In genomic region chr11:8056810-8057463, GRCh38 we compare ENCODE assay signal across 11 cellular contexts. TPM values are rescaled to one million over a fixed set of nuclear protein-coding genes. Genes with fewer than 3 reads are reported as not detected.
A peak's percentile ranks its signal among the peaks of the same experiment; 100 is the strongest.
DNase-seq lines count a peak whose midpoint lies in the region; ATAC-seq and TF ChIP-seq lines count a peak whose summit lies in the region.
"Had no signal": no experiment of that assay in that cellular context is flagged by ENCODE, and none has a peak within 500 bp of the region (broad histone marks: within the 10 kb centered on the region; RNA-seq: fewer than 3 reads in every experiment).

No MANE protein-coding gene starts in this region.

- peak; percentile 39 for DNase-seq in MCF 10A (ENCODE audit: unreplicated experiment)
- DNase-seq in mammary epithelial cell = no peak
- DNase-seq in fibroblast of gingiva (ENCODE audit: low read depth) = peak; percentile 97
- DNase-seq in mucosa of gallbladder (ENCODE audit: low spot score) = peak; percentile 79
- peak; percentile 88 to 97 for DNase-seq in vagina (ENCODE audit: extremely low spot score in 2 of 2)
- no peak for DNase-seq in foreskin melanocyte
- DNase-seq in T-helper 2 cell treated with Interferon-gamma antibody and Interleukin-4, amounts not matched to agents 5 μg/mL and 100 μg/mL, for 36 hours (ENCODE audit: low spot score) = no peak
- DNase-seq: ACHN; activated CD4-positive, alpha-beta T cell treated with anti-CD3 and anti-CD28 coated beads for 48 hours; Karpas-422 had no signal

- 78% methylated on average over 12 of the region's 12 CpGs for WGBS in mammary epithelial cell (ENCODE audit: low coverage, missing lambda C conversion rate)

- no peak overlapping the region for H3K27ac Mint-ChIP-seq in MCF 10A (ENCODE audit: low read depth, unreplicated experiment)
- H3K27ac Mint-ChIP-seq in T-helper 2 cell treated with Interferon-gamma antibody and Interleukin-4, amounts not matched to agents 5 μg/mL and 100 μg/mL, for 36 hours = no peak overlapping the region

- H3K36me3 Mint-ChIP-seq in MCF 10A (ENCODE audit: insufficient read depth, unreplicated experiment) = no peaks in the 10 kb centered on the region
- H3K36me3 Mint-ChIP-seq in T-helper 2 cell treated with Interferon-gamma antibody and Interleukin-4, amounts not matched to agents 5 μg/mL and 100 μg/mL, for 36 hours (ENCODE audit: low read depth) = no peaks in the 10 kb centered on the region

- no peaks in the 10 kb centered on the region for H3K36me3 ChIP-seq in mammary epithelial cell (ENCODE audit: insufficient read depth, low read length)
- no peaks in the 10 kb centered on the region for H3K36me3 ChIP-seq in vagina

- no peaks in the 10 kb centered on the region for H3K27me3 ChIP-seq in mammary epithelial cell (ENCODE audit: insufficient read depth, low read length)
- H3K27me3 ChIP-seq in vagina = no peaks in the 10 kb centered on the region

- no peak overlapping the region for H3K4me2 ChIP-seq in mammary epithelial cell (ENCODE audit: insufficient read depth, low read depth, low read length)

- no peaks in the 10 kb centered on the region for H4K20me1 ChIP-seq in mammary epithelial cell (ENCODE audit: insufficient read depth, low read length)

- POLR2A ChIA-PET in MCF 10A (lab: Yijun Ruan, JAX) = interaction anchor here (0.7 to 1.3 kb wide), 2 partner anchors 10 to 38 kb away, joined by 3 to 5 read pairs; no protein-coding TSS in a partner anchor

- no peak overlapping the region for H3K9ac ChIP-seq in mammary epithelial cell (ENCODE audit: insufficient read depth, low read length)

- H3K4me3 ChIP-seq in mammary epithelial cell (replicated peaks in 1 of 3; ENCODE audit: insufficient read depth in 1 of 3, low read depth in 2 of 3, low read length in 3 of 3) (no peak overlapping the region), vagina (no peak overlapping the region)

- no peaks in the 10 kb centered on the region for H3K9me3 ChIP-seq in mammary epithelial cell (replicated peaks; ENCODE audit: insufficient read depth, low read length)
- H3K9me3 ChIP-seq in vagina = no peaks in the 10 kb centered on the region

- CTCF ChIA-PET in MCF 10A (lab: Yijun Ruan, JAX) = interaction anchor here (1.5 to 3.4 kb wide), 6 partner anchors 14 to 43 kb away, joined by 3 to 26 read pairs (median 7); no protein-coding TSS in a partner anchor
- CTCF ChIA-PET in mammary epithelial cell (lab: Charles Lee; ENCODE audit: low non-redundant PET) = interaction anchor here (0.8 kb wide), 1 partner anchor 43 kb away, joined by 6 read pairs; no protein-coding TSS in a partner anchor

- no peak for TF ChIP-seq POLR2A in vagina (IDR thresholded peaks at IDR 0.05)

- H3K27ac ChIP-seq in mammary epithelial cell (ENCODE audit: insufficient read depth, low read depth, low read length) (no peak overlapping the region), vagina (peak overlapping the region; percentile 85)

- H3K4me1 ChIP-seq in mammary epithelial cell (ENCODE audit: insufficient read depth, low read length) (peaks cover 9% of the 10 kb centered on the region), vagina (peaks cover 51% of the 10 kb centered on the region)

- H3K4me1 Mint-ChIP-seq in MCF 10A (ENCODE audit: insufficient read depth, unreplicated experiment) = peaks cover 8% of the 10 kb centered on the region
- H3K4me1 Mint-ChIP-seq in T-helper 2 cell treated with Interferon-gamma antibody and Interleukin-4, amounts not matched to agents 5 μg/mL and 100 μg/mL, for 36 hours (ENCODE audit: low read depth) = peaks cover 5% of the 10 kb centered on the region

- H3K79me2 ChIP-seq in mammary epithelial cell (ENCODE audit: insufficient read depth, low read length) = no peaks in the 10 kb centered on the region

- dilution Hi-C loops in mammary epithelial cell (cut with HindIII; ENCODE audit: low sequenced_read_pairs) = no loop called here

- in situ Hi-C loops in mammary epithelial cell (cut with MboI; ENCODE audit: low sequenced_read_pairs in 2 of 2) = no loop called here

- intact Hi-C loops in MCF 10A (cut with micrococcal nuclease) (no loop called here), mammary epithelial cell (cut with micrococcal nuclease) (no loop called here), vagina (cut with DNase I) (no loop called here)

- H2AFZ ChIP-seq in mammary epithelial cell (ENCODE audit: low read depth, low read length) = no peak overlapping the region

- H3K27me3 Mint-ChIP-seq in MCF 10A (ENCODE audit: insufficient read depth, unreplicated experiment) = peaks cover under 1% of the 10 kb centered on the region
- no peaks in the 10 kb centered on the region for H3K27me3 Mint-ChIP-seq in T-helper 2 cell treated with Interferon-gamma antibody and Interleukin-4, amounts not matched to agents 5 μg/mL and 100 μg/mL, for 36 hours (ENCODE audit: low read depth)

- no peak overlapping the region for H3K4me3 Mint-ChIP-seq in MCF 10A (ENCODE audit: unreplicated experiment)
- H3K4me3 Mint-ChIP-seq in T-helper 2 cell treated with Interferon-gamma antibody and Interleukin-4, amounts not matched to agents 5 μg/mL and 100 μg/mL, for 36 hours = no peak overlapping the region

- H3K9me3 Mint-ChIP-seq in MCF 10A (ENCODE audit: unreplicated experiment) = no peaks in the 10 kb centered on the region
- no peaks in the 10 kb centered on the region for H3K9me3 Mint-ChIP-seq in T-helper 2 cell treated with Interferon-gamma antibody and Interleukin-4, amounts not matched to agents 5 μg/mL and 100 μg/mL, for 36 hours

- no peak for ATAC-seq in HG02642 (IDR thresholded peaks at IDR 0.05; ENCODE audit: poor library complexity, unreplicated experiment)

- no TSS peak for BruUV-seq in MCF 10A (replicated peaks; lab: Mats Ljungman, UMichigan)
- BruUV-seq in mammary epithelial cell (replicated peaks; lab: Mats Ljungman, UMichigan) = no TSS peak

- TF ChIP-seq CTCF in MCF 10A (IDR thresholded peaks at IDR 0.05; ENCODE audit: unreplicated experiment) (no peak), mammary epithelial cell (conservative IDR thresholded peaks at IDR 0.05 in 1 of 2, IDR thresholded peaks at IDR 0.05 in 1 of 2; ENCODE audit: extremely low read depth in 1 of 2, insufficient read depth in 1 of 2, low read depth in 1 of 2, low read length in 2 of 2) (no peak), vagina (IDR thresholded peaks at IDR 0.05) (no peak)

RNA-seq across cellular contexts. Expression of gene TUB, which starts 24.1 kb away (rescaled TPM):
- total RNA-seq in MCF 10A (2022) = 1.4 and 1.8 TPM in 2 replicates
- 1 to 10 TPM; 3.8 to 4.8 TPM for total RNA-seq in mammary epithelial cell
- 0.87 TPM for polyA plus RNA-seq in mammary epithelial cell
- polyA minus RNA-seq in mammary epithelial cell = 1.1 TPM
- 11.3 TPM for total RNA-seq in mucosa of gallbladder
- total RNA-seq in vagina = 13.5 TPM

Comparison
In these comparisons a context has a peak if more than half of its experiments do, and no peak if none do; other contexts are left out.
1. DNase-seq: peak in MCF 10A (single experiment), fibroblast of gingiva (single experiment), mucosa of gallbladder (single experiment) and vagina (2 of 2); none in mammary epithelial cell (single experiment), foreskin melanocyte (single experiment) and T-helper 2 cell treated with Interferon-gamma antibody and Interleukin-4, amounts not matched to agents 5 μg/mL and 100 μg/mL, for 36 hours (single experiment).